In the genomic region with DNA sequence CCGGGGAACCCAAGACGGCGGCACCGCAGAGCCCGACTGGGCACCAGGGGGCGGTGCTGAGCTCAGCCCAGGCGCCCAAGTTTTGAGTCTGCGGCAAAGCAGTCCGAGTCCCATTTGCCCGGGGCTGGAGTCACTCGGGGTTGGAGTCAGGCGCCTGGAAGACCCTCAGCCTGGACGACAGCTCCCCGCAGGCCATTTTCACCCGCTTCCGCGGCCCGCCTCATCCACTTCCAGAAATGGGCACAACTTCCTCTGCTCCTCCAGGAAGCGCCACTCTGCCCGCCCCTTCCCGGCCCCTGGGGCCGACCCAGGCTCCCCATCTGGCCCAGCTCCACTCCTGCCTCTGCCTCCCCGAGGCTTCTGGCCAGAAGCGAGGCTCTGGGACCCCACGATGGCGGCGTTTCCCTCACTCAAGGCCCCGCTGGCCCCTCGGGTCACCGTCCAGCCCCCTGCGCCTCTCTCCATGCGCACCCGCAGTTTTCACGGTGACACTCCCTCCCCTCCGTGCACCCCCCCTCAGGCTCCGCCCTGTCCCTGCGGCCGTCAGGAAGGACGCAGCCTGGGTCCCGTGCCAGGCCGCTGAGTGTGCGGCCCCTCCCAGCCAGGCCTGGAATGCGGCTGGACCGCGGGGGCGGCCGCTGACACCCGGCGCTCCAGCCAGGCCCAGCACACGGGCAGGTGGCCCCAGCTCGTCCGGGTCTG, we compare ENCODE assay signal across 8 cellular contexts. TPM values are rescaled to one million over a fixed set of nuclear protein-coding genes. Genes with fewer than 3 reads are reported as not detected.
A peak's percentile ranks its signal among the peaks of the same experiment; 100 is the strongest.
DNase-seq lines count a peak whose midpoint lies in the region; ATAC-seq, FAIRE-seq and TF ChIP-seq lines count a peak whose summit lies in the region.

No MANE protein-coding gene starts in this region.

- peaks cover 27% of the 10 kb centered on the region for H3K79me2 ChIP-seq in GM12878 (ENCODE audit: control insufficient read depth, insufficient read depth, low read length)

- peak; percentile 52 for FAIRE-seq in GM12878 (lab: Jason Lieb, UNC)

- intact Hi-C loops in GM12878 (cut with micrococcal nuclease; ENCODE audit: unreplicated experiment) = loop anchor here (1.0 kb wide), 1 partner anchor 23 kb away; a partner anchor contains a TSS

- WGBS in GM12878 (ENCODE audit: insufficient coverage, insufficient replicate concordance, low lambda C conversion rate, missing lambda C conversion rate) = 4% methylated on average over 48 of the region's 52 CpGs

- peak overlapping the region; percentile 77 for H3K9ac ChIP-seq in GM12878 (ENCODE audit: control insufficient read depth, insufficient read depth, low read length)

- POLR2A ChIA-PET in GM12878 (lab: Charles Lee) = interaction anchor here (0.5 to 5.5 kb wide), 23 partner anchors 8 to 452 kb away, joined by 3 to 55 read pairs (median 4); a partner anchor contains a TSS

- H3K27me3 ChIP-seq in HAP-1 (ENCODE audit: low read depth) (no peaks in the 10 kb centered on the region), GM12878 (replicated peaks in 1 of 2; ENCODE audit: control insufficient read depth in 2 of 2, insufficient read depth in 2 of 2, low read length in 1 of 2) (no peaks in the 10 kb centered on the region)

- H3K4me3 ChIP-seq in HAP-1 (peak overlapping the region; percentile 43), GM12878 (peak overlapping the region; percentile 75), retinal pigment epithelial cell (ENCODE audit: low read length) (peak overlapping the region; percentile 65)

- H3K4me1 ChIP-seq in HAP-1 (peaks cover 9% of the 10 kb centered on the region), GM12878 (ENCODE audit: control insufficient read depth, insufficient read depth, low read length) (peaks cover 18% of the 10 kb centered on the region)

- TF ChIP-seq POLR2A in GM12878 (IDR thresholded peaks at IDR 0.05; ENCODE audit: low read depth, low read length) = peak; percentile 86

- SMC1A ChIA-PET in GM12878 (lab: Charles Lee; ENCODE audit: uncharacterized antibody, unreplicated experiment) = interaction anchor here (0.7 to 2.3 kb wide), 18 partner anchors 9 to 281 kb away, joined by 3 to 35 read pairs (median 4); a partner anchor contains a TSS

- peak; percentile 59 for TF ChIP-seq RAD21 in GM12878 (IDR thresholded peaks at IDR 0.05; ENCODE audit: insufficient read depth, low read depth, low read length)

- no peaks in the 10 kb centered on the region for H3K9me3 ChIP-seq in HAP-1
- H3K9me3 ChIP-seq in GM12878 (replicated peaks; ENCODE audit: control insufficient read depth, insufficient read depth, low read length) = no peaks in the 10 kb centered on the region

- H2AFZ ChIP-seq in GM12878 (ENCODE audit: control insufficient read depth, low read depth, low read length) = peak overlapping the region; percentile 93

- DNase-seq in DMS79 treated with DMSO at 0.1 percent for 48 hours (lab: John Stamatoyannopoulos, UW) (peak; percentile 75), HAP-1 (ENCODE audit: low spot score in 2 of 2) (peak; percentile 72 to 90), NCI-H1694 treated with DMSO at 0.1 percent for 48 hours (lab: John Stamatoyannopoulos, UW) (peak; percentile 43), T1000 (lab: John Stamatoyannopoulos, UW) (peak; percentile 88), GM12878 (ENCODE audit: low read depth, low spot score) (no peak), hypothalamus (lab: John Stamatoyannopoulos, UW) (peak; percentile 59 to 97 (median 85)), retinal pigment epithelial cell (ENCODE audit: low read depth) (peak; percentile 68)

- TF ChIP-seq EP300 in GM12878 (IDR thresholded peaks at IDR 0.05; ENCODE audit: borderline replicate concordance in 1 of 2, control insufficient read depth in 1 of 2, low read depth in 2 of 2, low read length in 2 of 2) = no peak

- RAD21 ChIA-PET in GM12878 (lab: Charles Lee; ENCODE audit: unreplicated experiment) = interaction anchor here (0.6 to 2.7 kb wide), 14 partner anchors 10 to 150 kb away, joined by 3 to 35 read pairs (median 4); a partner anchor contains a TSS

- H4K20me1 ChIP-seq in GM12878 (ENCODE audit: control insufficient read depth, insufficient read depth) = no peaks in the 10 kb centered on the region

- in situ Hi-C loops in HAP-1 (cut with MboI; ENCODE audit: low sequenced_read_pairs) = no loop called here
- in situ Hi-C loops in GM12878 (cut with MboI) = no loop called here

- CTCF ChIA-PET in GM12878 (lab: Yijun Ruan, JAX) = interaction anchor here (0.6 to 7.1 kb wide), 25 partner anchors 10 to 338 kb away, joined by 3 to 67 read pairs (median 6); a partner anchor contains a TSS

- peak; percentile 83 to 95 (median 93) for TF ChIP-seq CTCF in GM12878 (IDR thresholded peaks at IDR 0.05 in 2 of 3, conservative IDR thresholded peaks at IDR 0.05 in 1 of 3; ENCODE audit: control insufficient read depth in 2 of 3, extremely low read depth in 1 of 3, insufficient read depth in 1 of 3, low read depth in 3 of 3, low read length in 3 of 3)
- TF ChIP-seq CTCF in retinal pigment epithelial cell (conservative IDR thresholded peaks at IDR 0.05; ENCODE audit: low read depth, low read length) = peak; percentile 97

- ATAC-seq in GM12878 (peak; percentile 73), HG03565 (IDR thresholded peaks at IDR 0.05; ENCODE audit: unreplicated experiment) (no peak)

- BruUV-seq in GM12878 (replicated peaks; lab: Mats Ljungman, UMichigan) = no TSS peak

- peak overlapping the region; percentile 95 for H3K27ac ChIP-seq in GM12878 (ENCODE audit: control insufficient read depth, insufficient read depth)

- H3K4me2 ChIP-seq in GM12878 (ENCODE audit: control insufficient read depth, insufficient read depth) = peak overlapping the region; percentile 83

- H3K36me3 ChIP-seq in HAP-1 (replicated peaks) = no peaks in the 10 kb centered on the region; the same call in 1 of the 2 replicates
- H3K36me3 ChIP-seq in GM12878 (ENCODE audit: control insufficient read depth in 2 of 2, insufficient read depth in 2 of 2, low read length in 1 of 2) = peaks cover 0 to 6% of the 10 kb centered on the region in 2 experiments; a peak in 2 of 4 replicates

RNA-seq across cellular contexts. Expression of a gene that starts 4.9 kb away (rescaled TPM):
- total RNA-seq in GM12878 (2013; cell fraction: nucleolus; rRNA removed) = 3.5 and 3.7 TPM in 2 replicates
- 12.2 and 12.9 TPM in 2 replicates for total RNA-seq in GM12878 (2014; rRNA removed)
- 4.0 and 4.5 TPM in 2 replicates for total RNA-seq in GM12878 (2014; rRNA removed; fragmentation: Illumina TruSeq; extraction: Trizol)
- 10.4 and 10.7 TPM in 2 replicates for total RNA-seq in GM12878 (2021)
- polyA plus RNA-seq in GM12878 (2011; ENCODE audit: low read depth) = 4.4 TPM
- 3.8 and 6.5 TPM in 2 replicates for polyA plus RNA-seq in GM12878 (2011; rRNA removed)
- 9.8 and 14.0 TPM in 2 replicates for polyA plus RNA-seq in GM12878 (2011; cell fraction: cytosol; rRNA removed)
- 9.6 and 11.2 TPM in 2 replicates for polyA plus RNA-seq in GM12878 (2011; cell fraction: nucleus; rRNA removed)
- 8.4 and 12.0 TPM in 2 replicates for polyA plus RNA-seq in GM12878 (2012)
- 0.89 and 2.6 TPM in 2 replicates for polyA plus RNA-seq in GM12878 (2014; fragmentation: Illumina TruSeq; extraction: Trizol)
- 1 to 10 TPM in 1 of 2 experiments, under 1 TPM in 1; 0.23 to 1.6 TPM for polyA plus RNA-seq in GM12878 (2014; fragmentation: Nextera tagmentation; extraction: Ambion mirVana)
- 9.5 and 12.9 TPM in 2 replicates for polyA plus RNA-seq in GM12878 (2014; rRNA removed)
- 10 to 100 TPM; 12.5 to 14.2 TPM for polyA plus RNA-seq in GM12878 (2016; fragmentation: Nextera tagmentation; extraction: Ambion mirVana)
- 1.9 and 4.7 TPM in 2 replicates for polyA minus RNA-seq in GM12878 (2011; rRNA and poly(A)+ RNA removed)
- polyA minus RNA-seq in GM12878 (2011; cell fraction: cytosol; rRNA and poly(A)+ RNA removed) = 2.4 TPM in 2 replicates
- 3.4 and 5.7 TPM in 2 replicates for polyA minus RNA-seq in GM12878 (2011; cell fraction: nucleus; rRNA and poly(A)+ RNA removed)

RNA-seq across cellular contexts. Expression of a gene that starts 7.7 kb away (rescaled TPM):
- total RNA-seq in GM12878 (2013; cell fraction: nucleolus; rRNA removed) = 1.8 TPM in 2 replicates
- total RNA-seq in GM12878 (2014; rRNA removed) (0.98 and 1.1 TPM in 2 replicates), GM12878 (2014; rRNA removed; fragmentation: Illumina TruSeq; extraction: Trizol) (0.54 and 0.69 TPM in 2 replicates), GM12878 (2021) (1.2 and 1.3 TPM in 2 replicates)
- polyA plus RNA-seq in GM12878 (2011; ENCODE audit: low read depth) = 0.51 TPM
- polyA plus RNA-seq in GM12878 (2011; rRNA removed) (0.45 and 0.71 TPM in 2 replicates), GM12878 (2014; fragmentation: Illumina TruSeq; extraction: Trizol) (0.27 and 0.50 TPM in 2 replicates), GM12878 (2014; fragmentation: Nextera tagmentation; extraction: Ambion mirVana) (under 1 TPM in 1 of 2 experiments, not detected in 1; 0.02 TPM), GM12878 (2014; rRNA removed) (1.1 and 1.4 TPM in 2 replicates), GM12878 (2016; fragmentation: Nextera tagmentation; extraction: Ambion mirVana) (under 1 TPM; 0.12 to 0.29 TPM)
- polyA plus RNA-seq in GM12878 (2011; cell fraction: cytosol; rRNA removed) = 0.88 and 0.97 TPM in 2 replicates
- polyA plus RNA-seq in GM12878 (2011; cell fraction: nucleus; rRNA removed) = 0.78 and 1.2 TPM in 2 replicates
- polyA plus RNA-seq in GM12878 (2012) = 1.2 and 1.3 TPM in 2 replicates
- 0.22 and 1.0 TPM in 2 replicates for polyA minus RNA-seq in GM12878 (2011; rRNA and poly(A)+ RNA removed)
- polyA minus RNA-seq in GM12878 (2011; cell fraction: cytosol; rRNA and poly(A)+ RNA removed) = 0.27 TPM in 1 of 2 replicates, not detected in the other
- polyA minus RNA-seq in GM12878 (2011; cell fraction: nucleus; rRNA and poly(A)+ RNA removed) = 0.24 and 0.38 TPM in 2 replicates

RNA-seq across cellular contexts. Expression of a gene that starts 23.2 kb away (rescaled TPM):
- 6.7 and 7.3 TPM in 2 replicates for total RNA-seq in GM12878 (2013; cell fraction: nucleolus; rRNA removed)
- total RNA-seq in GM12878 (2014; rRNA removed) = 14.4 and 16.7 TPM in 2 replicates
- total RNA-seq in GM12878 (2014; rRNA removed; fragmentation: Illumina TruSeq; extraction: Trizol) = 12.4 and 13.6 TPM in 2 replicates
- total RNA-seq in GM12878 (2021) = 19.3 and 22.4 TPM in 2 replicates
- 7.0 TPM for polyA plus RNA-seq in GM12878 (2011; ENCODE audit: low read depth)
- polyA plus RNA-seq in GM12878 (2011; rRNA removed) = 10.0 and 12.9 TPM in 2 replicates
- 12.1 and 13.4 TPM in 2 replicates for polyA plus RNA-seq in GM12878 (2011; cell fraction: cytosol; rRNA removed)
- 10.8 and 11.0 TPM in 2 replicates for polyA plus RNA-seq in GM12878 (2011; cell fraction: nucleus; rRNA removed)
- 11.3 TPM in 2 replicates for polyA plus RNA-seq in GM12878 (2012)
- polyA plus RNA-seq in GM12878 (2014; fragmentation: Illumina TruSeq; extraction: Trizol) = 7.4 and 9.5 TPM in 2 replicates
- 1 to 10 TPM; 4.2 to 8.4 TPM for polyA plus RNA-seq in GM12878 (2014; fragmentation: Nextera tagmentation; extraction: Ambion mirVana)
- polyA plus RNA-seq in GM12878 (2014; rRNA removed) = 13.8 and 16.2 TPM in 2 replicates
- 10 to 100 TPM; 13.9 to 17.4 TPM for polyA plus RNA-seq in GM12878 (2016; fragmentation: Nextera tagmentation; extraction: Ambion mirVana)
- 11.6 and 22.9 TPM in 2 replicates for polyA minus RNA-seq in GM12878 (2011; rRNA and poly(A)+ RNA removed)
- 12.4 and 13.5 TPM in 2 replicates for polyA minus RNA-seq in GM12878 (2011; cell fraction: cytosol; rRNA and poly(A)+ RNA removed)
- polyA minus RNA-seq in GM12878 (2011; cell fraction: nucleus; rRNA and poly(A)+ RNA removed) = 4.2 and 7.0 TPM in 2 replicates

RNA-seq across cellular contexts. Expression of a gene that starts 30.9 kb away (rescaled TPM):
- not detected in 2 replicates for total RNA-seq in GM12878 (2013; cell fraction: nucleolus; rRNA removed)
- total RNA-seq in GM12878 (2014; rRNA removed) = not detected in 2 replicates
- total RNA-seq in GM12878 (2014; rRNA removed; fragmentation: Illumina TruSeq; extraction: Trizol) = not detected in 2 replicates
- total RNA-seq in GM12878 (2021) = 0.13 TPM in 1 of 2 replicates, not detected in the other
- not detected for polyA plus RNA-seq in GM12878 (2011; ENCODE audit: low read depth)
- polyA plus RNA-seq in GM12878 (2011; rRNA removed) = not detected in 2 replicates
- polyA plus RNA-seq in GM12878 (2011; cell fraction: cytosol; rRNA removed) = not detected in 2 replicates
- not detected in 2 replicates for polyA plus RNA-seq in GM12878 (2011; cell fraction: nucleus; rRNA removed)
- polyA plus RNA-seq in GM12878 (2012) = 0.04 and 0.05 TPM in 2 replicates
- not detected in 2 replicates for polyA plus RNA-seq in GM12878 (2014; fragmentation: Illumina TruSeq; extraction: Trizol)
- not detected for polyA plus RNA-seq in GM12878 (2014; fragmentation: Nextera tagmentation; extraction: Ambion mirVana)
- not detected in 2 replicates for polyA plus RNA-seq in GM12878 (2014; rRNA removed)
- under 1 TPM; 0.07 to 0.08 TPM for polyA plus RNA-seq in GM12878 (2016; fragmentation: Nextera tagmentation; extraction: Ambion mirVana)
- not detected in 2 replicates for polyA minus RNA-seq in GM12878 (2011; rRNA and poly(A)+ RNA removed)
- polyA minus RNA-seq in GM12878 (2011; cell fraction: cytosol; rRNA and poly(A)+ RNA removed) = not detected in 2 replicates
- not detected in 2 replicates for polyA minus RNA-seq in GM12878 (2011; cell fraction: nucleus; rRNA and poly(A)+ RNA removed)

RNA-seq across cellular contexts. Expression of a gene that starts 44.6 kb away (rescaled TPM):
- 4.3 and 4.8 TPM in 2 replicates for total RNA-seq in GM12878 (2013; cell fraction: nucleolus; rRNA removed)
- total RNA-seq in GM12878 (2014; rRNA removed) = 47.5 and 48.3 TPM in 2 replicates
- total RNA-seq in GM12878 (2014; rRNA removed; fragmentation: Illumina TruSeq; extraction: Trizol) = 21.2 and 21.7 TPM in 2 replicates
- total RNA-seq in GM12878 (2021) = 30.0 and 31.6 TPM in 2 replicates
- polyA plus RNA-seq in GM12878 (2011; ENCODE audit: low read depth) = 11.0 TPM
- 10.9 and 23.9 TPM in 2 replicates for polyA plus RNA-seq in GM12878 (2011; rRNA removed)
- polyA plus RNA-seq in GM12878 (2011; cell fraction: cytosol; rRNA removed) = 56.6 and 61.9 TPM in 2 replicates
- polyA plus RNA-seq in GM12878 (2011; cell fraction: nucleus; rRNA removed) = 23.4 and 36.2 TPM in 2 replicates
- 30.3 and 49.5 TPM in 2 replicates for polyA plus RNA-seq in GM12878 (2012)
- 2.5 and 11.3 TPM in 2 replicates for polyA plus RNA-seq in GM12878 (2014; fragmentation: Illumina TruSeq; extraction: Trizol)
- polyA plus RNA-seq in GM12878 (2014; fragmentation: Nextera tagmentation; extraction: Ambion mirVana) = 10 to 100 TPM in 1 of 2 experiments, 1 to 10 TPM in 1; 6.3 to 16.3 TPM
- 53.3 and 58.1 TPM in 2 replicates for polyA plus RNA-seq in GM12878 (2014; rRNA removed)
- 10 to 100 TPM; 38.9 to 42.7 TPM for polyA plus RNA-seq in GM12878 (2016; fragmentation: Nextera tagmentation; extraction: Ambion mirVana)
- 14.0 and 17.2 TPM in 2 replicates for polyA minus RNA-seq in GM12878 (2011; rRNA and poly(A)+ RNA removed)
- 44.1 and 48.3 TPM in 2 replicates for polyA minus RNA-seq in GM12878 (2011; cell fraction: cytosol; rRNA and poly(A)+ RNA removed)
- polyA minus RNA-seq in GM12878 (2011; cell fraction: nucleus; rRNA and poly(A)+ RNA removed) = 5.6 and 10.3 TPM in 2 replicates
